ENCODE assay signal across 8 cellular contexts in the genomic region with DNA sequence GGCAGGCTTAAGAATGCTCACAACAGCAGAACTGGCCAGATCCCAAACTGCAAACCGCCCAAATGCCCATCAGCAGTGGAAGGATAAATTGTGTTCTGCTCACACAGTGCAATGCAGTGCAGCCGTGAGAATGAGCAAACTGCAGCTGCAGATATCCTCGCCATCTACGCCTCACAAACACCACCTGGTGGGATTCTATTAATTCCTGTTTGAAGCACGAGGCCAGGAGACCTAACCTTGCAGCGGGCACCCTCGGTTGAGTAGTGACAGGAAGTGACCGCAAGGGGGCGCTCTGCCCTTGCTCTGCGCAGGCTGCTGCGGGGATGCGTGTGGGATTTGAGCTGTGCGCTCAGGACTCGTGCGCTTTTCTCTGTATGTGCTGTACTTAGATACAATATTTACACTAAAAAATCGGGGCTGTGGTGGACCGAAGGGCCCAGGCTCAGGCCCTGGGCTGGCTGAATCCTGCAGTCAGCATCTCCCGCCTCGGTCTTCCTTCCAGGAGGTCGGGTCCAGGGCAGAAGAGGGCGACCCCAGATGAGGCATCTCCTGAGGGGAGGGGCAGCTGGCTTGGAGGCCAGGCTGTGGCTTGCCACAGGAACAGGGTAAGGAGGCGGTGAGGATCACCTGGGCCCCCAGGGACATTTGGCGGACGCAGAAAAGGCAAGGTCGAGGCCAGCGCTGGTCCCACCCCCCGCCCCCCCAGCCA.
DNase-seq lines count a peak whose midpoint lies in the region; ATAC-seq lines count a peak whose summit lies in the region.

No MANE protein-coding gene starts in this region.

- peak; percentile 78 for ATAC-seq in GM19023 (IDR thresholded peaks at IDR 0.05; ENCODE audit: unreplicated experiment)
- ATAC-seq in HG03342 (IDR thresholded peaks at IDR 0.05; ENCODE audit: unreplicated experiment) = peak; percentile 86

- DNase-seq in AML-193 (lab: John Stamatoyannopoulos, UW) = peak; percentile 71 to 73
- DNase-seq in NCI-H345 treated with DMSO at 0.1 percent for 48 hours (lab: John Stamatoyannopoulos, UW; ENCODE audit: unreplicated experiment) = peak; percentile 93
- DNase-seq in activated CD4-positive, alpha-beta T cell treated with anti-CD3 and anti-CD28 coated beads for 24 hours (ENCODE audit: low read depth in 2 of 2) = peak; percentile 75 to 80
- peak; percentile 79 for DNase-seq in cerebellar cortex (ENCODE audit: low spot score)
- DNase-seq in left kidney (ENCODE audit: low read depth, low spot score) = peak; percentile 94
- DNase-seq in stimulated activated CD4-positive, alpha-beta T cell treated with anti-CD3 and anti-CD28 coated beads, Interleukin-4, amount 100 ng/mL, for 1 hour = peak; percentile 85

Comparison
In these comparisons a context has a peak if more than half of its experiments do, and no peak if none do; other contexts are left out.
1. Peak in every context shown above with its lines: DNase-seq and ATAC-seq.